In genomic region chr1:228689255-228689654, GRCh38 we compare ENCODE assay signal across 6 cellular contexts. TPM values are rescaled to one million over a fixed set of nuclear protein-coding genes. Genes with fewer than 3 reads are reported as not detected.
"Had no signal": no experiment of that assay in that cellular context is flagged by ENCODE, and none has a peak within 500 bp of the region (broad histone marks: within the 10 kb centered on the region; RNA-seq: fewer than 3 reads in every experiment).

No MANE protein-coding gene starts in this region.

- H3K4me1 Mint-ChIP-seq: GM23338, H9 had no signal

- H3K9me3 Mint-ChIP-seq: GM23338, H9, HFFc6 had no signal

- H3K27ac Mint-ChIP-seq: GM23338, H9, HFFc6 had no signal

- H3K4me2 ChIP-seq: GM23338 had no signal

- H3K4me3 ChIP-seq: GM23338, K562 had no signal

- DNase-seq: H9, HCEC 1CT, HFFc6, IMR-90 had no signal

- H3K4me3 Mint-ChIP-seq: GM23338, H9, HFFc6 had no signal

- H2AFZ ChIP-seq: GM23338 had no signal

RNA-seq across cellular contexts. Expression of gene RHOU, which starts 46.0 kb away (rescaled TPM):
- polyA plus RNA-seq: K562 had no signal
